In the genomic region with DNA sequence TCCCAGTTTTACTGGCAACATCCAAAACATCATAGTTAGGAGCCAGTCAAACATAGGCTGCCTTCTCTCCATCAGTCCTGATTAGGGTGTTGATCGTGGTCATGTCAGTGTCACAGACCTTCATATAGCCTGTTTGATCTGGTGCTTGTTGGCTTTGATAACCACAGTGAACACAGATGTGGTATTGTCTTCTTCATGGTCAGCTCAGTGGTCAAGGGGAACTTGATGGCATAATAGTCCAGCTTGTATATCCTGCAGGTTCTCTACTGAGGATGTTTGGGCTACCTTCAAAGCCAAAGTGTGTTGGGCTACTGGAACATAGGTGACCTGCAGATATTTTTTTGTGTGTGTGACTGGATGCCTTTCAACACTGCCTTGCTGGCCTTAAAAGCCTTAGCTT, we compare ENCODE assay signal across 25 cellular contexts.
"Had no signal": no experiment of that assay in that cellular context is flagged by ENCODE, and none has a peak within 500 bp of the region (broad histone marks: within the 10 kb centered on the region; RNA-seq: fewer than 3 reads in every experiment).

No MANE protein-coding gene starts in this region.

- H3K27ac ChIP-seq: left ventricle myocardium inferior, neural progenitor cell, ovary, right atrium auricular region, sigmoid colon, spleen, tibial nerve, uterus had no signal

- FAIRE-seq: keratinocyte, small intestine had no signal

- H3K4me1 Mint-ChIP-seq: mesothelial cell of epicardium; nephron progenitor cell; neural progenitor cell; stimulated activated effector memory CD8-positive, alpha-beta T cell treated with anti-CD3 and anti-CD28 coated beads, Interleukin-12 subunit alpha, Interleukin-12 subunit beta, amount 100 ng/mL, for 72 hours; stimulated activated naive CD8-positive, alpha-beta T cell treated with anti-CD3 and anti-CD28 coated beads, Interleukin-15, amount 100 ng/mL, for 72 hours had no signal

- DNase-seq: hippocampal formation; left colon; left ventricle myocardium inferior; mesendoderm; naive B cell; natural killer cell; nephron progenitor cell; ovary; sigmoid colon; small intestine; spleen; stimulated activated CD4-positive, alpha-beta T cell treated with anti-CD3 and anti-CD28 coated beads, Interleukin-4, amount 100 ng/mL, for 24 hours; stimulated activated naive CD4-positive, alpha-beta T cell treated with Interleukin-2 at 50 U/mL for 16 hours; stimulated activated naive CD8-positive, alpha-beta T cell treated with anti-CD3 and anti-CD28 coated beads, Interleukin-15, amount 100 ng/mL, for 72 hours; substantia nigra; uterus had no signal

- H3K27me3 ChIP-seq: neural progenitor cell, ovary, right atrium auricular region, sigmoid colon, spleen, tibial nerve, uterus had no signal

- H3K4me1 ChIP-seq: left ventricle myocardium inferior, neural progenitor cell, right atrium auricular region, sigmoid colon, tibial nerve, uterus had no signal

- H3K9me3 Mint-ChIP-seq: naive B cell; natural killer cell; neural progenitor cell; stimulated activated effector memory CD8-positive, alpha-beta T cell treated with anti-CD3 and anti-CD28 coated beads, Interleukin-12 subunit alpha, Interleukin-12 subunit beta, amount 100 ng/mL, for 72 hours; stimulated activated naive CD8-positive, alpha-beta T cell treated with anti-CD3 and anti-CD28 coated beads, Interleukin-15, amount 100 ng/mL, for 72 hours had no signal

- H3K4me3 ChIP-seq: left ventricle myocardium inferior, lung, neural progenitor cell, ovary, right atrium auricular region, sigmoid colon, spleen, tibial nerve, uterus had no signal

- H2AFZ ChIP-seq: neural progenitor cell had no signal

- H3K27me3 Mint-ChIP-seq: naive B cell; progenitor cell of endocrine pancreas; stimulated activated naive CD8-positive, alpha-beta T cell treated with anti-CD3 and anti-CD28 coated beads, Interleukin-15, amount 100 ng/mL, for 72 hours; type B pancreatic cell had no signal

- ATAC-seq: left colon; natural killer cell; stimulated activated effector memory CD8-positive, alpha-beta T cell treated with anti-CD3 and anti-CD28 coated beads, Interleukin-12 subunit alpha, Interleukin-12 subunit beta, amount 100 ng/mL, for 72 hours; stimulated activated naive CD8-positive, alpha-beta T cell treated with anti-CD3 and anti-CD28 coated beads, Interleukin-15, amount 100 ng/mL, for 72 hours had no signal

- H3K36me3 Mint-ChIP-seq: naive B cell, natural killer cell had no signal

- H3K9me3 ChIP-seq: left ventricle myocardium inferior, ovary, right atrium auricular region, sigmoid colon, spleen, tibial nerve, uterus had no signal

- H3K4me2 ChIP-seq: neural progenitor cell had no signal

- H3K27ac Mint-ChIP-seq: mesothelial cell of epicardium; nephron progenitor cell; neural progenitor cell; progenitor cell of endocrine pancreas; stimulated activated effector memory CD8-positive, alpha-beta T cell treated with anti-CD3 and anti-CD28 coated beads, Interleukin-12 subunit alpha, Interleukin-12 subunit beta, amount 100 ng/mL, for 72 hours; stimulated activated naive CD8-positive, alpha-beta T cell treated with anti-CD3 and anti-CD28 coated beads, Interleukin-15, amount 100 ng/mL, for 72 hours; type B pancreatic cell had no signal

- H3K9ac ChIP-seq: neural progenitor cell had no signal

- H3K36me3 ChIP-seq: neural progenitor cell, ovary, right atrium auricular region, uterus had no signal

- H3K4me3 Mint-ChIP-seq: mesothelial cell of epicardium; naive B cell; natural killer cell; nephron progenitor cell; neural progenitor cell; stimulated activated effector memory CD8-positive, alpha-beta T cell treated with anti-CD3 and anti-CD28 coated beads, Interleukin-12 subunit alpha, Interleukin-12 subunit beta, amount 100 ng/mL, for 72 hours; stimulated activated naive CD8-positive, alpha-beta T cell treated with anti-CD3 and anti-CD28 coated beads, Interleukin-15, amount 100 ng/mL, for 72 hours; type B pancreatic cell had no signal
